Comparison of ENCODE assay signal across 24 cellular contexts in genomic region chr7:132083126-132084123, GRCh38.
"Had no signal": no experiment of that assay in that cellular context is flagged by ENCODE, and none has a peak within 500 bp of the region (broad histone marks: within the 10 kb centered on the region; RNA-seq: fewer than 3 reads in every experiment).

No MANE protein-coding gene starts in this region.

- H3K27ac ChIP-seq: brain microvascular endothelial cell, SK-N-MC had no signal

- H3K4me3 ChIP-seq: SK-N-MC had no signal

- H3K27me3 ChIP-seq: brain microvascular endothelial cell had no signal

- H3K36me3 Mint-ChIP-seq: activated naive CD8-positive, alpha-beta T cell; T-cell had no signal

- H3K27ac Mint-ChIP-seq: activated CD8-positive, alpha-beta T cell treated with anti-CD3 and anti-CD28 coated beads, Interleukin-2, amount 10 ng/mL, durations not matched to agents 7 days and 5 days; activated naive CD8-positive, alpha-beta T cell; T-cell had no signal

- H3K4me3 Mint-ChIP-seq: activated CD8-positive, alpha-beta T cell treated with anti-CD3 and anti-CD28 coated beads, Interleukin-2, amount 10 ng/mL, durations not matched to agents 7 days and 5 days; activated naive CD8-positive, alpha-beta T cell; T-cell had no signal

- H3K4me1 Mint-ChIP-seq: T-cell had no signal

- DNase-seq: activated CD4-positive, alpha-beta T cell treated with anti-CD3 and anti-CD28 coated beads for 4 hours; activated CD4-positive, alpha-beta T cell treated with anti-CD3 and anti-CD28 coated beads, Interleukin-2, amount 50 U/mL, for 4 hours; activated CD8-positive, alpha-beta memory T cell treated with anti-CD3 and anti-CD28 coated beads, Interleukin-2, amount 50 U/mL, for 48 hours; activated CD8-positive, alpha-beta T cell treated with anti-CD3 and anti-CD28 coated beads, Interleukin-2, amount 10 ng/mL, durations not matched to agents 7 days and 5 days; activated effector memory CD4-positive, alpha-beta T cell treated with Interleukin-2 at 50 U/mL for 16 hours; activated naive CD4-positive, alpha-beta T cell treated with Interleukin-2 at 50 U/mL for 16 hours; activated T-cell treated with anti-CD3 and anti-CD28 coated beads, Interleukin-2, amount 50 U/mL, for 1 hour; amygdala; brain microvascular endothelial cell; cerebellar nuclear complex; Karpas-422; MM.1S; NCI-H1105; NCI-H1436; NCI-H187; NCI-H2081; NCI-H526; NCI-H774; T-cell; T-helper 2 cell; T1000 had no signal

- ATAC-seq: activated CD4-positive, CD25-positive, alpha-beta regulatory T cell treated with anti-CD3 and anti-CD28 coated beads, Interleukin-2, amount 50 U/mL, for 24 hours; activated CD8-positive, alpha-beta T cell treated with anti-CD3 and anti-CD28 coated beads, Interleukin-2, amount 10 ng/mL, durations not matched to agents 7 days and 5 days; T-cell had no signal

- H3K36me3 ChIP-seq: brain microvascular endothelial cell had no signal
